Comparison of ENCODE assay signal across 1 cellular context in genomic region chr2:164841719-164842623, GRCh38.
TF ChIP-seq lines count a peak whose summit lies in the region.

A gene with protein sequence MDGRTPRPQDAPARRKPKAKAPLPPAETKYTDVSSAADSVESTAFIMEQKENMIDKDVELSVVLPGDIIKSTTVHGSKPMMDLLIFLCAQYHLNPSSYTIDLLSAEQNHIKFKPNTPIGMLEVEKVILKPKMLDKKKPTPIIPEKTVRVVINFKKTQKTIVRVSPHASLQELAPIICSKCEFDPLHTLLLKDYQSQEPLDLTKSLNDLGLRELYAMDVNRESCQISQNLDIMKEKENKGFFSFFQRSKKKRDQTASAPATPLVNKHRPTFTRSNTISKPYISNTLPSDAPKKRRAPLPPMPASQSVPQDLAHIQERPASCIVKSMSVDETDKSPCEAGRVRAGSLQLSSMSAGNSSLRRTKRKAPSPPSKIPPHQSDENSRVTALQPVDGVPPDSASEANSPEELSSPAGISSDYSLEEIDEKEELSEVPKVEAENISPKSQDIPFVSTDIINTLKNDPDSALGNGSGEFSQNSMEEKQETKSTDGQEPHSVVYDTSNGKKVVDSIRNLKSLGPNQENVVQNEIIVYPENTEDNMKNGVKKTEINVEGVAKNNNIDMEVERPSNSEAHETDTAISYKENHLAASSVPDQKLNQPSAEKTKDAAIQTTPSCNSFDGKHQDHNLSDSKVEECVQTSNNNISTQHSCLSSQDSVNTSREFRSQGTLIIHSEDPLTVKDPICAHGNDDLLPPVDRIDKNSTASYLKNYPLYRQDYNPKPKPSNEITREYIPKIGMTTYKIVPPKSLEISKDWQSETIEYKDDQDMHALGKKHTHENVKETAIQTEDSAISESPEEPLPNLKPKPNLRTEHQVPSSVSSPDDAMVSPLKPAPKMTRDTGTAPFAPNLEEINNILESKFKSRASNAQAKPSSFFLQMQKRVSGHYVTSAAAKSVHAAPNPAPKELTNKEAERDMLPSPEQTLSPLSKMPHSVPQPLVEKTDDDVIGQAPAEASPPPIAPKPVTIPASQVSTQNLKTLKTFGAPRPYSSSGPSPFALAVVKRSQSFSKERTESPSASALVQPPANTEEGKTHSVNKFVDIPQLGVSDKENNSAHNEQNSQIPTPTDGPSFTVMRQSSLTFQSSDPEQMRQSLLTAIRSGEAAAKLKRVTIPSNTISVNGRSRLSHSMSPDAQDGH (minus strand): TSS chr2:164841823. CDS start chr2:164841196, 627 bp downstream.

TF ChIP-seq in SK-N-SH, 30 proteins besides CTCF, POLR2A, EP300 and RAD21 (continued from another document):
- no peak for TF ChIP-seq RFX5 (IDR thresholded peaks at IDR 0.05; ENCODE audit: low read length)
- no peak for TF ChIP-seq FOXM1 (IDR thresholded peaks at IDR 0.05; ENCODE audit: low read depth)
- no peak for TF ChIP-seq USF1 (IDR thresholded peaks at IDR 0.05; ENCODE audit: borderline replicate concordance, low read depth)
- TF ChIP-seq FOSL2 (IDR thresholded peaks at IDR 0.05; ENCODE audit: borderline replicate concordance, low read depth) = no peak
- TF ChIP-seq, protein P1, sequence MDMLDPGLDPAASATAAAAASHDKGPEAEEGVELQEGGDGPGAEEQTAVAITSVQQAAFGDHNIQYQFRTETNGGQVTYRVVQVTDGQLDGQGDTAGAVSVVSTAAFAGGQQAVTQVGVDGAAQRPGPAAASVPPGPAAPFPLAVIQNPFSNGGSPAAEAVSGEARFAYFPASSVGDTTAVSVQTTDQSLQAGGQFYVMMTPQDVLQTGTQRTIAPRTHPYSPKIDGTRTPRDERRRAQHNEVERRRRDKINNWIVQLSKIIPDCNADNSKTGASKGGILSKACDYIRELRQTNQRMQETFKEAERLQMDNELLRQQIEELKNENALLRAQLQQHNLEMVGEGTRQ (IDR thresholded peaks at IDR 0.05; ENCODE audit: borderline replicate concordance, low read depth, low read length) = no peak
- no peak for TF ChIP-seq IRF3 (IDR thresholded peaks at IDR 0.05; ENCODE audit: low read depth, low read length)
- TF ChIP-seq RXRA (IDR thresholded peaks at IDR 0.05; ENCODE audit: borderline replicate concordance, low read depth) = no peak
- TF ChIP-seq TEAD4 (IDR thresholded peaks at IDR 0.05; ENCODE audit: borderline replicate concordance, insufficient read depth) = no peak
